1 cellular context compared by ENCODE assay signal in the genomic region with DNA sequence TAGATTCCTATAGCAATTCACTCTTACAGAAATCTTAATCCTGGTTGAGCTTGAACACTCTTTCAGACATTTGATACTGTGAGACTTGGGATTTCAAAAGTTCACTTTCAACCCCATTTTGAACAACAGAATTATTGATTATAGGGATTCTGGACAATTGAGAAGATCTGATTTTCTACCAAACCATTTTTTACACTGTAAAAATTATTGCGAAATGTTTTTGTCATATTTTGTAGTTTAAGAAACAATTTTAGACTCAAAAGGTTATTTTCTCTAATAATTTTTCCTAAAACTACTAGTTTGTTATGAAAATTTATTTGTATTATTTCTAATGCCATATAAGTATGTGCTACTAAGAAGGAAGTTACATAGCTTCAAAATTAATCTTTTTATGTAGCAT.
TF ChIP-seq lines count a peak whose summit lies in the region.

No MANE protein-coding gene starts in this region.

TF ChIP-seq in HepG2, 621 proteins besides CTCF, POLR2A, EP300 and RAD21:
- TF ChIP-seq CEBPB (IDR thresholded peaks at IDR 0.05; ENCODE audit: borderline replicate concordance, low read depth, low read length) (peak; percentile 50), GZF1 (CRISPR knock-in tag; IDR thresholded peaks at IDR 0.05) (no peak)
